In the genomic region with DNA sequence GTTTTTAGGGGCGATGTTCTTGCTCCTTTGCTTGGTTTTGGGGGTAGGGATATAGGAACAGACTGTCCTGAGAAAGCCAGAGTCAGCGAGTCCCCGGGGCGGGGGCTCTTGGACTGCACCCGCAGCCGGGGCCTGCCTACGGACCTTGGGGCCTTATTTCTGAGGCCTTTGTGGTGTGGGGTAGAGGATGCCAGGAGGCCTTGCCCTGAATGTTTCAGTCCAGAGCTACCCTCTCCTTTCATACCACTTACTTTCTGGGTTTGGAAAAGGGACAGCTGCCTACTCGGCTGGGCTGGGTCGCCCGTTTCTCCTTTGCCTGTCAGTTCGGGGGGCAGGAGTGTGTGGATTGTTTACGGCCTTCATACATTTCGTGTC, we compare ENCODE assay signal across 8 cellular contexts. TPM values are rescaled to one million over a fixed set of nuclear protein-coding genes. Genes with fewer than 3 reads are reported as not detected.
DNase-seq lines count a peak whose midpoint lies in the region; ATAC-seq and TF ChIP-seq lines count a peak whose summit lies in the region.

No MANE protein-coding gene starts in this region.

- DNase-seq in BE2C (no peak), glutamatergic neuron (no peak), gastrocnemius medialis (no peak), SHP77 treated with DMSO at 0.1 percent for 48 hours (lab: John Stamatoyannopoulos, UW) (no peak), COLO829 (ENCODE audit: low spot score) (no peak)
- DNase-seq in activated T-cell treated with anti-CD3 and anti-CD28 coated beads, Interleukin-2, amount 50 U/mL, for 24 hours, result no peak

- ATAC-seq in GM19324 (IDR thresholded peaks at IDR 0.05; ENCODE audit: low FRiP score, unreplicated experiment), result peak; percentile 23
- peak; percentile 15 for ATAC-seq in HG03460 (IDR thresholded peaks at IDR 0.05; ENCODE audit: unreplicated experiment)
- ATAC-seq in gastrocnemius medialis, result peak; percentile 24 to 29

- H3K4me1 ChIP-seq in BE2C, result peaks cover 6% of the 10 kb centered on the region; the same call in 1 of the 2 replicates
- H3K4me1 ChIP-seq in gastrocnemius medialis, result peaks cover 30 to 31% of the 10 kb centered on the region in 2 donors

- H3K4me3 ChIP-seq in BE2C (ENCODE audit: low read depth, low read length) (peak overlapping the region; percentile 98), gastrocnemius medialis (peak overlapping the region; percentile 79 to 100 (median 84))

- peak overlapping the region; percentile 98 for H3K27ac Mint-ChIP-seq in activated T-cell treated with anti-CD3 and anti-CD28 coated beads, Interleukin-2, amount 50 U/mL, for 24 hours
- peak overlapping the region; percentile 87 for H3K27ac Mint-ChIP-seq in glutamatergic neuron (ENCODE audit: unreplicated experiment)

- H3K27me3 ChIP-seq in BE2C, result no peaks in the 10 kb centered on the region
- H3K27me3 ChIP-seq in gastrocnemius medialis, result no peaks in the 10 kb centered on the region

- no peaks in the 10 kb centered on the region for H3K27me3 Mint-ChIP-seq in activated T-cell treated with anti-CD3 and anti-CD28 coated beads, Interleukin-2, amount 50 U/mL, for 24 hours
- peaks cover 2% of the 10 kb centered on the region for H3K27me3 Mint-ChIP-seq in glutamatergic neuron (ENCODE audit: unreplicated experiment)

- H3K36me3 Mint-ChIP-seq in activated T-cell treated with anti-CD3 and anti-CD28 coated beads, Interleukin-2, amount 50 U/mL, for 24 hours (ENCODE audit: low read depth), result peaks cover 52% of the 10 kb centered on the region
- no peaks in the 10 kb centered on the region for H3K36me3 Mint-ChIP-seq in glutamatergic neuron (ENCODE audit: unreplicated experiment)

- no peaks in the 10 kb centered on the region for H3K9me3 ChIP-seq in BE2C
- no peaks in the 10 kb centered on the region for H3K9me3 ChIP-seq in gastrocnemius medialis

- H3K27ac ChIP-seq in gastrocnemius medialis, result peak overlapping the region; percentile 84 to 98 (median 92)

- TF ChIP-seq POLR2A in gastrocnemius medialis (IDR thresholded peaks at IDR 0.05), result no peak

- peak overlapping the region; percentile 88 for H3K4me3 Mint-ChIP-seq in activated T-cell treated with anti-CD3 and anti-CD28 coated beads, Interleukin-2, amount 50 U/mL, for 24 hours
- peak overlapping the region; percentile 96 for H3K4me3 Mint-ChIP-seq in glutamatergic neuron (ENCODE audit: unreplicated experiment)

- peaks cover 3% of the 10 kb centered on the region; the same call in 1 of the 2 replicates for H3K36me3 ChIP-seq in BE2C
- H3K36me3 ChIP-seq in gastrocnemius medialis, result no peaks in the 10 kb centered on the region

- intact Hi-C loops in gastrocnemius medialis (cut with DNase I; ENCODE audit: low total_unique reads), result loop anchor here (2.0 to 5.0 kb wide), 3 partner anchors 64 to 160 kb away; a partner anchor contains a TSS

- TF ChIP-seq CTCF in BE2C (IDR thresholded peaks at IDR 0.05; ENCODE audit: low read depth, low read length), result no peak
- no peak for TF ChIP-seq CTCF in glutamatergic neuron (IDR thresholded peaks at IDR 0.05; ENCODE audit: partially characterized antibody, unreplicated experiment)
- no peak for TF ChIP-seq CTCF in gastrocnemius medialis (IDR thresholded peaks at IDR 0.05 in 4 of 5, conservative IDR thresholded peaks at IDR 0.05 in 1 of 5)

- in situ Hi-C loops in gastrocnemius medialis (cut with MboI; ENCODE audit: low sequenced_read_pairs in 4 of 4), result no loop called here

- peaks cover 58% of the 10 kb centered on the region for H3K4me1 Mint-ChIP-seq in activated T-cell treated with anti-CD3 and anti-CD28 coated beads, Interleukin-2, amount 50 U/mL, for 24 hours (ENCODE audit: low read depth)
- peaks cover 11% of the 10 kb centered on the region for H3K4me1 Mint-ChIP-seq in glutamatergic neuron (ENCODE audit: low read depth, unreplicated experiment)

- H3K9me3 Mint-ChIP-seq in activated T-cell treated with anti-CD3 and anti-CD28 coated beads, Interleukin-2, amount 50 U/mL, for 24 hours, result no peaks in the 10 kb centered on the region
- H3K9me3 Mint-ChIP-seq in glutamatergic neuron (ENCODE audit: unreplicated experiment), result peaks cover 2% of the 10 kb centered on the region

RNA-seq across cellular contexts. Expression of a gene that starts 0.4 kb away (rescaled TPM):
- 66.0 TPM for polyA plus RNA-seq in BE2C (2012; ENCODE audit: insufficient read depth, insufficient read length, low read depth)
- total RNA-seq in glutamatergic neuron (ENCODE audit: unreplicated experiment), result 50.7 TPM
- total RNA-seq in gastrocnemius medialis, result 10 to 100 TPM; 22.6 to 33.2 (median 24.0) TPM

RNA-seq across cellular contexts. Expression of a gene that starts 35.5 kb away (rescaled TPM):
- 3.4 TPM for polyA plus RNA-seq in BE2C (2012; ENCODE audit: insufficient read depth, insufficient read length, low read depth)
- 8.7 TPM for total RNA-seq in glutamatergic neuron (ENCODE audit: unreplicated experiment)
- 10 to 100 TPM in 2 of 4 donors, 1 to 10 TPM in 2; 5.6 to 15.7 (median 9.9) TPM for total RNA-seq in gastrocnemius medialis
